Comparison of ENCODE assay signal across 11 cellular contexts in the genomic region with DNA sequence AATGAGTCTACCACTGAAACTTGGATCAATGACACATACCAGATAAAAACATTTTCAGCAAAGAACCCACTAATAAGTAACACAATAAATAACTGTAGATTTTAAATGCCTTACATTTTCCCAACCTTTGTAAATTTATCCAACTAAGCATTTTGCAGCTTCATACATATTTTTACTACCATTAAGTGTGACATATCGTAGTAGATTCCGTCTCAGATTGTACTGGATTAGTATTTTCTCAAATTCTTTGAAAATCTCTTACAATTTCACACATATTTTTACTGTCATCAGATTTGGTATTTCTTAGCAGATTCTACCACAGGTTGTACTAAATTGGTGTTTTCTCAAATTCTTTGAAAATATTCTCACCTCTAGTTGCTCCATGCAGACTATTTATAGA.
"Had no signal": no experiment of that assay in that cellular context is flagged by ENCODE, and none has a peak within 500 bp of the region (broad histone marks: within the 10 kb centered on the region; RNA-seq: fewer than 3 reads in every experiment).

No MANE protein-coding gene starts in this region.

- FAIRE-seq: H1, H54 had no signal

- H3K4me2 ChIP-seq: GM23338 had no signal

- H2AFZ ChIP-seq: GM23248 had no signal

- H3K4me1 ChIP-seq: HAP-1 had no signal

- DNase-seq: GM23248, GOT3, H7, H9, HCEC 1CT, HFFc6 had no signal

- H3K9ac ChIP-seq: GM23248 had no signal

- H3K4me3 ChIP-seq: GM23248, GM23338, HAP-1 had no signal

- ATAC-seq: GM23338, HCT116 had no signal

- H3K36me3 ChIP-seq: HAP-1 had no signal

- H3K27ac ChIP-seq: GM23248 had no signal
